2 cellular contexts compared by ENCODE assay signal in the genomic region with DNA sequence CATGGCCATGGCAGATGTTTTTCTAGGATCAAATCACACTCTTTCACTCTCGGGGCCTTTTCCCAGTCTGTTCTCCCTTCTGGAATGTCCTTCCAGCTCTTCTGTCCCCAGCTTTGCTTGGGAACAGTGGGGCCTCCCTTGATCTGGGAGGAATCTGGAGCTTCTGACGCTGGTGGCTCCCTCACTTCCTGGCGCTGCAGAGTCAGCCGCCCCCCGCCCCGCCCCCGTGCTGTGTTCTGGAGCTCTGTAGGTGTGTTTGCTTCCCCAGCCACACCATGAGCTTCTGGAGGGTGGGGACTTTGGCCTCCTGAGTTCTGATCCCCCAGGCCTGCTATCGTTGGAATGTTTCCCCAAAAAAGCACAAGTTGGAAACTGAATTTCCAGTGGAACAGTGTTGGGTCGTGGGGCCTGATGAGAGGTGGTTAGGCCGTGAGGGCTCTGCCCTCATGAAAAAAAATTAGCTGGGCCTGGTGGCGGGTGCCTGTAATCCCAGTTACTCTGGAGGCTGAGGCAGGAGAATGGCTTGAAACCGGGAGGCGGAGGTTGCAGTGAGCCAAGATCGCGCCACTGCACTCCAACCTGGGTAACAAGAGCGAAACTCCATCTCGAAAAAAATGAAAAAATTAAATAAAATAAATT.
A peak's percentile ranks its signal among the peaks of the same experiment; 100 is the strongest.
TF ChIP-seq lines count a peak whose summit lies in the region.

No MANE protein-coding gene starts in this region.

TF ChIP-seq in HEK293, 187 proteins besides CTCF, POLR2A, EP300 and RAD21 (continued from another document and continues in another):
- TF ChIP-seq, protein P1, sequence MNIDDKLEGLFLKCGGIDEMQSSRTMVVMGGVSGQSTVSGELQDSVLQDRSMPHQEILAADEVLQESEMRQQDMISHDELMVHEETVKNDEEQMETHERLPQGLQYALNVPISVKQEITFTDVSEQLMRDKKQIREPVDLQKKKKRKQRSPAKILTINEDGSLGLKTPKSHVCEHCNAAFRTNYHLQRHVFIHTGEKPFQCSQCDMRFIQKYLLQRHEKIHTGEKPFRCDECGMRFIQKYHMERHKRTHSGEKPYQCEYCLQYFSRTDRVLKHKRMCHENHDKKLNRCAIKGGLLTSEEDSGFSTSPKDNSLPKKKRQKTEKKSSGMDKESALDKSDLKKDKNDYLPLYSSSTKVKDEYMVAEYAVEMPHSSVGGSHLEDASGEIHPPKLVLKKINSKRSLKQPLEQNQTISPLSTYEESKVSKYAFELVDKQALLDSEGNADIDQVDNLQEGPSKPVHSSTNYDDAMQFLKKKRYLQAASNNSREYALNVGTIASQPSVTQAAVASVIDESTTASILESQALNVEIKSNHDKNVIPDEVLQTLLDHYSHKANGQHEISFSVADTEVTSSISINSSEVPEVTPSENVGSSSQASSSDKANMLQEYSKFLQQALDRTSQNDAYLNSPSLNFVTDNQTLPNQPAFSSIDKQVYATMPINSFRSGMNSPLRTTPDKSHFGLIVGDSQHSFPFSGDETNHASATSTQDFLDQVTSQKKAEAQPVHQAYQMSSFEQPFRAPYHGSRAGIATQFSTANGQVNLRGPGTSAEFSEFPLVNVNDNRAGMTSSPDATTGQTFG (tag by site-specific recombination; IDR thresholded peaks at IDR 0.05; ENCODE audit: borderline replicate concordance) = no peak
- TF ChIP-seq ZFHX2 (tag by site-specific recombination; conservative IDR thresholded peaks at IDR 0.05) = peak; percentile 81
- no peak for TF ChIP-seq MZF1 (tag by site-specific recombination; IDR thresholded peaks at IDR 0.05; ENCODE audit: borderline replicate concordance)
- TF ChIP-seq, protein P2, sequence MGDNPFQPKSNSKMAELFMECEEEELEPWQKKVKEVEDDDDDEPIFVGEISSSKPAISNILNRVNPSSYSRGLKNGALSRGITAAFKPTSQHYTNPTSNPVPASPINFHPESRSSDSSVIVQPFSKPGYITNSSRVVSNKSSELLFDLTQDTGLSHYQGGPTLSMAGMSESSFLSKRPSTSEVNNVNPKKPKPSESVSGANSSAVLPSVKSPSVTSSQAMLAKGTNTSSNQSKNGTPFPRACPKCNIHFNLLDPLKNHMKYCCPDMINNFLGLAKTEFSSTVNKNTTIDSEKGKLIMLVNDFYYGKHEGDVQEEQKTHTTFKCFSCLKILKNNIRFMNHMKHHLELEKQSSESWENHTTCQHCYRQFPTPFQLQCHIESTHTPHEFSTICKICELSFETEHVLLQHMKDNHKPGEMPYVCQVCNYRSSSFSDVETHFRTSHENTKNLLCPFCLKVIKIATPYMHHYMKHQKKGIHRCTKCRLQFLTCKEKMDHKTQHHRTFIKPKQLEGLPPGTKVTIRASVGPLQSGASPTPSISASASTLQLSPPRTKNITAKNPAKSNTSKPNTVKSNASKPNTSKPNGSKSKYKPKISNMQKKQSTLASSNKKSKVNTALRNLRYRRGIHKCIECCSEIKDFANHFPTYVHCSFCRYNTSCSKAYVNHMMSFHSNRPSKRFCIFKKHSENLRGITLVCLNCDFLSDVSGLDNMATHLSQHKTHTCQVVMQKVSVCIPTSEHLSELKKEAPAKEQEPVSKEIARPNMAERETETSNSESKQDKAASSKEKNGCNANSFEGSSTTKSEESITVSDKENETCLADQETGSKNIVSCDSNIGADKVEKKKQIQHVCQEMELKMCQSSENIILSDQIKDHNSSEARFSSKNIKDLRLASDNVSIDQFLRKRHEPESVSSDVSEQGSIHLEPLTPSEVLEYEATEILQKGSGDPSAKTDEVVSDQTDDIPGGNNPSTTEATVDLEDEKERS (tag by site-specific recombination; IDR thresholded peaks at IDR 0.05) = no peak
- no peak for TF ChIP-seq ZFP69B (tag by site-specific recombination; IDR thresholded peaks at IDR 0.05)
- TF ChIP-seq ZNF544 (tag by site-specific recombination; IDR thresholded peaks at IDR 0.05) = no peak
- TF ChIP-seq ZNF48 (tag by site-specific recombination; IDR thresholded peaks at IDR 0.05) = no peak
- TF ChIP-seq SP2 (tag by site-specific recombination; IDR thresholded peaks at IDR 0.05) = no peak
- peak; percentile 65; the same call in 1 of the 2 replicates for TF ChIP-seq ZNF600 (tag by site-specific recombination; IDR thresholded peaks at IDR 0.05)
- TF ChIP-seq, protein P3, sequence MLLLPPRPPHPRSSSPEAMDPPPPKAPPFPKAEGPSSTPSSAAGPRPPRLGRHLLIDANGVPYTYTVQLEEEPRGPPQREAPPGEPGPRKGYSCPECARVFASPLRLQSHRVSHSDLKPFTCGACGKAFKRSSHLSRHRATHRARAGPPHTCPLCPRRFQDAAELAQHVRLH (tag by site-specific recombination; IDR thresholded peaks at IDR 0.05) = no peak
- TF ChIP-seq ZNF777 (tag by site-specific recombination; IDR thresholded peaks at IDR 0.05; ENCODE audit: borderline replicate concordance) = no peak
- TF ChIP-seq, protein P4, sequence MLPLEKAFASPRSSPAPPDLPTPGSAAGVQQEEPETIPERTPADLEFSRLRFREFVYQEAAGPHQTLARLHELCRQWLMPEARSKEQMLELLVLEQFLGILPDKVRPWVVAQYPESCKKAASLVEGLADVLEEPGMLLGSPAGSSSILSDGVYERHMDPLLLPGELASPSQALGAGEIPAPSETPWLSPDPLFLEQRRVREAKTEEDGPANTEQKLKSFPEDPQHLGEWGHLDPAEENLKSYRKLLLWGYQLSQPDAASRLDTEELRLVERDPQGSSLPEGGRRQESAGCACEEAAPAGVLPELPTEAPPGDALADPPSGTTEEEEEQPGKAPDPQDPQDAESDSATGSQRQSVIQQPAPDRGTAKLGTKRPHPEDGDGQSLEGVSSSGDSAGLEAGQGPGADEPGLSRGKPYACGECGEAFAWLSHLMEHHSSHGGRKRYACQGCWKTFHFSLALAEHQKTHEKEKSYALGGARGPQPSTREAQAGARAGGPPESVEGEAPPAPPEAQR (tag by site-specific recombination; IDR thresholded peaks at IDR 0.05) = no peak
- TF ChIP-seq ZNF416 (tag by site-specific recombination; IDR thresholded peaks at IDR 0.05) = no peak
- no peak for TF ChIP-seq ZNF354C (tag by site-specific recombination; IDR thresholded peaks at IDR 0.05; ENCODE audit: borderline replicate concordance, low read depth)
- TF ChIP-seq KLF8 (tag by site-specific recombination; IDR thresholded peaks at IDR 0.05) = no peak
- TF ChIP-seq, protein P5, sequence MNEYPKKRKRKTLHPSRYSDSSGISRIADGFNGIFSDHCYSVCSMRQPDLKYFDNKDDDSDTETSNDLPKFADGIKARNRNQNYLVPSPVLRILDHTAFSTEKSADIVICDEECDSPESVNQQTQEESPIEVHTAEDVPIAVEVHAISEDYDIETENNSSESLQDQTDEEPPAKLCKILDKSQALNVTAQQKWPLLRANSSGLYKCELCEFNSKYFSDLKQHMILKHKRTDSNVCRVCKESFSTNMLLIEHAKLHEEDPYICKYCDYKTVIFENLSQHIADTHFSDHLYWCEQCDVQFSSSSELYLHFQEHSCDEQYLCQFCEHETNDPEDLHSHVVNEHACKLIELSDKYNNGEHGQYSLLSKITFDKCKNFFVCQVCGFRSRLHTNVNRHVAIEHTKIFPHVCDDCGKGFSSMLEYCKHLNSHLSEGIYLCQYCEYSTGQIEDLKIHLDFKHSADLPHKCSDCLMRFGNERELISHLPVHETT (tag by site-specific recombination; IDR thresholded peaks at IDR 0.05) = no peak

TF ChIP-seq in WTC11, 78 proteins besides CTCF, POLR2A, EP300 and RAD21 (continued from another document):
- TF ChIP-seq, protein P6, sequence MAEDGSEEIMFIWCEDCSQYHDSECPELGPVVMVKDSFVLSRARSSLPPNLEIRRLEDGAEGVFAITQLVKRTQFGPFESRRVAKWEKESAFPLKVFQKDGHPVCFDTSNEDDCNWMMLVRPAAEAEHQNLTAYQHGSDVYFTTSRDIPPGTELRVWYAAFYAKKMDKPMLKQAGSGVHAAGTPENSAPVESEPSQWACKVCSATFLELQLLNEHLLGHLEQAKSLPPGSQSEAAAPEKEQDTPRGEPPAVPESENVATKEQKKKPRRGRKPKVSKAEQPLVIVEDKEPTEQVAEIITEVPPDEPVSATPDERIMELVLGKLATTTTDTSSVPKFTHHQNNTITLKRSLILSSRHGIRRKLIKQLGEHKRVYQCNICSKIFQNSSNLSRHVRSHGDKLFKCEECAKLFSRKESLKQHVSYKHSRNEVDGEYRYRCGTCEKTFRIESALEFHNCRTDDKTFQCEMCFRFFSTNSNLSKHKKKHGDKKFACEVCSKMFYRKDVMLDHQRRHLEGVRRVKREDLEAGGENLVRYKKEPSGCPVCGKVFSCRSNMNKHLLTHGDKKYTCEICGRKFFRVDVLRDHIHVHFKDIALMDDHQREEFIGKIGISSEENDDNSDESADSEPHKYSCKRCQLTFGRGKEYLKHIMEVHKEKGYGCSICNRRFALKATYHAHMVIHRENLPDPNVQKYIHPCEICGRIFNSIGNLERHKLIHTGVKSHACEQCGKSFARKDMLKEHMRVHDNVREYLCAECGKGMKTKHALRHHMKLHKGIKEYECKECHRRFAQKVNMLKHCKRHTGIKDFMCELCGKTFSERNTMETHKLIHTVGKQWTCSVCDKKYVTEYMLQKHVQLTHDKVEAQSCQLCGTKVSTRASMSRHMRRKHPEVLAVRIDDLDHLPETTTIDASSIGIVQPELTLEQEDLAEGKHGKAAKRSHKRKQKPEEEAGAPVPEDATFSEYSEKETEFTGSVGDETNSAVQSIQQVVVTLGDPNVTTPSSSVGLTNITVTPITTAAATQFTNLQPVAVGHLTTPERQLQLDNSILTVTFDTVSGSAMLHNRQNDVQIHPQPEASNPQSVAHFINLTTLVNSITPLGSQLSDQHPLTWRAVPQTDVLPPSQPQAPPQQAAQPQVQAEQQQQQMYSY (CRISPR knock-in tag; IDR thresholded peaks at IDR 0.05) = no peak
- TF ChIP-seq, protein P7, sequence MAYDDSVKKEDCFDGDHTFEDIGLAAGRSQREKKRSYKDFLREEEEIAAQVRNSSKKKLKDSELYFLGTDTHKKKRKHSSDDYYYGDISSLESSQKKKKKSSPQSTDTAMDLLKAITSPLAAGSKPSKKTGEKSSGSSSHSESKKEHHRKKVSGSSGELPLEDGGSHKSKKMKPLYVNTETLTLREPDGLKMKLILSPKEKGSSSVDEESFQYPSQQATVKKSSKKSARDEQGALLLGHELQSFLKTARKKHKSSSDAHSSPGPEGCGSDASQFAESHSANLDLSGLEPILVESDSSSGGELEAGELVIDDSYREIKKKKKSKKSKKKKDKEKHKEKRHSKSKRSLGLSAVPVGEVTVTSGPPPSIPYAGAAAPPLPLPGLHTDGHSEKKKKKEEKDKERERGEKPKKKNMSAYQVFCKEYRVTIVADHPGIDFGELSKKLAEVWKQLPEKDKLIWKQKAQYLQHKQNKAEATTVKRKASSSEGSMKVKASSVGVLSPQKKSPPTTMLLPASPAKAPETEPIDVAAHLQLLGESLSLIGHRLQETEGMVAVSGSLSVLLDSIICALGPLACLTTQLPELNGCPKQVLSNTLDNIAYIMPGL (CRISPR knock-in tag; IDR thresholded peaks at IDR 0.05) = no peak
- TF ChIP-seq, protein P8, sequence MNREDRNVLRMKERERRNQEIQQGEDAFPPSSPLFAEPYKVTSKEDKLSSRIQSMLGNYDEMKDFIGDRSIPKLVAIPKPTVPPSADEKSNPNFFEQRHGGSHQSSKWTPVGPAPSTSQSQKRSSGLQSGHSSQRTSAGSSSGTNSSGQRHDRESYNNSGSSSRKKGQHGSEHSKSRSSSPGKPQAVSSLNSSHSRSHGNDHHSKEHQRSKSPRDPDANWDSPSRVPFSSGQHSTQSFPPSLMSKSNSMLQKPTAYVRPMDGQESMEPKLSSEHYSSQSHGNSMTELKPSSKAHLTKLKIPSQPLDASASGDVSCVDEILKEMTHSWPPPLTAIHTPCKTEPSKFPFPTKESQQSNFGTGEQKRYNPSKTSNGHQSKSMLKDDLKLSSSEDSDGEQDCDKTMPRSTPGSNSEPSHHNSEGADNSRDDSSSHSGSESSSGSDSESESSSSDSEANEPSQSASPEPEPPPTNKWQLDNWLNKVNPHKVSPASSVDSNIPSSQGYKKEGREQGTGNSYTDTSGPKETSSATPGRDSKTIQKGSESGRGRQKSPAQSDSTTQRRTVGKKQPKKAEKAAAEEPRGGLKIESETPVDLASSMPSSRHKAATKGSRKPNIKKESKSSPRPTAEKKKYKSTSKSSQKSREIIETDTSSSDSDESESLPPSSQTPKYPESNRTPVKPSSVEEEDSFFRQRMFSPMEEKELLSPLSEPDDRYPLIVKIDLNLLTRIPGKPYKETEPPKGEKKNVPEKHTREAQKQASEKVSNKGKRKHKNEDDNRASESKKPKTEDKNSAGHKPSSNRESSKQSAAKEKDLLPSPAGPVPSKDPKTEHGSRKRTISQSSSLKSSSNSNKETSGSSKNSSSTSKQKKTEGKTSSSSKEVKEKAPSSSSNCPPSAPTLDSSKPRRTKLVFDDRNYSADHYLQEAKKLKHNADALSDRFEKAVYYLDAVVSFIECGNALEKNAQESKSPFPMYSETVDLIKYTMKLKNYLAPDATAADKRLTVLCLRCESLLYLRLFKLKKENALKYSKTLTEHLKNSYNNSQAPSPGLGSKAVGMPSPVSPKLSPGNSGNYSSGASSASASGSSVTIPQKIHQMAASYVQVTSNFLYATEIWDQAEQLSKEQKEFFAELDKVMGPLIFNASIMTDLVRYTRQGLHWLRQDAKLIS (CRISPR knock-in tag; IDR thresholded peaks at IDR 0.05; ENCODE audit: borderline replicate concordance) = no peak
- TF ChIP-seq GTF2I (CRISPR knock-in tag; conservative IDR thresholded peaks at IDR 0.05) = no peak
- no peak for TF ChIP-seq SP1 (CRISPR knock-in tag; conservative IDR thresholded peaks at IDR 0.05)
- no peak for TF ChIP-seq ZNF219 (CRISPR knock-in tag; IDR thresholded peaks at IDR 0.05; ENCODE audit: borderline replicate concordance)
- TF ChIP-seq, protein P9, sequence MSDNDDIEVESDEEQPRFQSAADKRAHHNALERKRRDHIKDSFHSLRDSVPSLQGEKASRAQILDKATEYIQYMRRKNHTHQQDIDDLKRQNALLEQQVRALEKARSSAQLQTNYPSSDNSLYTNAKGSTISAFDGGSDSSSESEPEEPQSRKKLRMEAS (CRISPR knock-in tag; IDR thresholded peaks at IDR 0.05) = no peak
